Comparison of ENCODE assay signal across 18 cellular contexts in the genomic region with DNA sequence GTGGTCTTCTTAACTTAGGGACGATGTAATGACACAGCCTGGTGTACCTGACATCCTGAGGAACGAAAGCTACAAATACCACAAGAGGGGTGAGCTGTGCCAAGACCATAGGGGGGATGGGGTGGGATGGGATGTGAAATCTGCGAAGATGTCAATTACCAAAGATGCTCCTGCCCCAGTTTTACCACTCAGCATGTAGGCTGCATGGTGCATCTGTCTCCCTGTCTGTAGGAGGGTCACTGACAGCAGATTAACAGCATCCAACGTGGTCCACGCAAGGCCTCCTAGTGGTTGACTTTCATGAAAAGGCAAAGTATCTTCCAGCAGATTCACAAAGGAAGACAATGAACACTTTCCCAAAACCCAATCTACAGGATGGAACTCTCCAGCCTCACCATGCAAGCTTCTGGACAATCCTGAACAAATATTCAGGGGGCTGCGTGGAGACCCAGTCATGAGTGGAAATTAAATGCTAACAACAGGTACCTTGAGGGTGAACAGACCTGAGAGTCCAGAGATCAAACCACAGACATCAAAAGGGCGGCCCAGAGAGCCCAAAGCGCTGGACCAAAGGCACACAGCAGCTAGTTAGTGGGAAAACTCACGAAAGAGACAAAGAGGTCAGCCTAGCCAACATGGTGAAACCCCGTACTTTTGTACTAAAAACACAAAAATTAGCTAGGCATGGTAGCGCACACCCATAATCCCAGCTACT. TPM values are rescaled to one million over a fixed set of nuclear protein-coding genes. Genes with fewer than 3 reads are reported as not detected.
DNase-seq lines count a peak whose midpoint lies in the region; ATAC-seq and TF ChIP-seq lines count a peak whose summit lies in the region.
"Had no signal": no experiment of that assay in that cellular context is flagged by ENCODE, and none has a peak within 500 bp of the region (broad histone marks: within the 10 kb centered on the region; RNA-seq: fewer than 3 reads in every experiment).

No MANE protein-coding gene starts in this region.

- no peak overlapping the region for H2BK120ac ChIP-seq in mesendoderm (ENCODE audit: low read depth, low read length)

- H3K4me3 ChIP-seq in cardiac muscle cell (no peak overlapping the region), mesendoderm (ENCODE audit: low read length) (no peak overlapping the region), tibial artery (no peak overlapping the region)
- H3K4me3 ChIP-seq: GM23248, mucosa of descending colon had no signal

- H3K23ac ChIP-seq in mesendoderm (ENCODE audit: low read length): no peak overlapping the region

- H3K27ac ChIP-seq in cardiac muscle cell (peak overlapping the region; percentile 84), cingulate gyrus (ENCODE audit: low read depth, low read length) (peak overlapping the region; percentile 29), mesendoderm (ENCODE audit: low read depth, low read length) (no peak overlapping the region), tibial artery (peak overlapping the region; percentile 80 to 90)
- H3K27ac ChIP-seq: GM23248, parathyroid adenoma had no signal

- H3K4me2 ChIP-seq in mesendoderm (ENCODE audit: low read length): no peak overlapping the region

- no peak overlapping the region for H4K5ac ChIP-seq in mesendoderm (ENCODE audit: low read length)

- peaks cover 4% of the 10 kb centered on the region; the same call in 1 of the 2 replicates for H3K9me3 Mint-ChIP-seq in HFFc6
- H3K9me3 Mint-ChIP-seq: effector memory CD8-positive, alpha-beta T cell; T-cell had no signal

- no peak overlapping the region for H2BK5ac ChIP-seq in mesendoderm (ENCODE audit: low read length)

- H3K27ac Mint-ChIP-seq in HFFc6: no peak overlapping the region
- H3K27ac Mint-ChIP-seq: effector memory CD8-positive, alpha-beta T cell; T-cell had no signal

- peak overlapping the region; percentile 53 for H3K18ac ChIP-seq in mesendoderm (ENCODE audit: low read length)

- intact Hi-C loops in left cardiac atrium (cut with DNase I): loop anchor here in 1 of 2 donors (5.0 kb wide), 1 partner anchor 35 kb away; no protein-coding TSS in a partner anchor
- intact Hi-C loops in tibial artery (cut with DNase I; ENCODE audit: low total_unique reads): no loop called here

- peaks cover 5% of the 10 kb centered on the region; the same call in 1 of the 2 replicates for H3K27me3 Mint-ChIP-seq in HFFc6 (ENCODE audit: insufficient read depth)
- H3K27me3 Mint-ChIP-seq: effector memory CD8-positive, alpha-beta T cell; T-cell had no signal

- H3K36me3 ChIP-seq in cardiac muscle cell (peaks cover 3% of the 10 kb centered on the region), mesendoderm (ENCODE audit: control insufficient read depth, insufficient read depth, low read length) (peaks cover 5% of the 10 kb centered on the region), tibial artery (no peaks in the 10 kb centered on the region)

- no peak overlapping the region for H3K9ac ChIP-seq in mesendoderm (ENCODE audit: low read length)
- H3K9ac ChIP-seq: GM23248, parathyroid adenoma had no signal

- no peak overlapping the region for H4K8ac ChIP-seq in mesendoderm (ENCODE audit: low read depth, low read length)

- DNase-seq in cardiac muscle cell (ENCODE audit: low read depth in 1 of 2, low spot score in 1 of 2) (no peak), left cardiac atrium (no peak), mesendoderm (no peak), tibial artery (peak in 1 of 2 donors; percentile 46), HFFc6 (no peak), Ammon's horn (ENCODE audit: low spot score) (no peak)
- no peak for DNase-seq in activated CD4-positive, alpha-beta T cell treated with anti-CD3 and anti-CD28 coated beads for 4 hours
- DNase-seq: activated CD8-positive, alpha-beta memory T cell treated with anti-CD3 and anti-CD28 coated beads, Interleukin-2, amount 50 U/mL, for 4 hours; activated naive CD4-positive, alpha-beta T cell treated with Interleukin-2 at 50 U/mL for 16 hours; COR-L47; effector memory CD8-positive, alpha-beta T cell; GDM1; GM23248; mucosa of descending colon; substantia nigra; T-cell had no signal

- peaks cover 21% of the 10 kb centered on the region for H3K36me3 Mint-ChIP-seq in HFFc6 (ENCODE audit: low read depth)

- no peak overlapping the region for H3K56ac ChIP-seq in mesendoderm (ENCODE audit: low read length)

- H3K4me1 Mint-ChIP-seq in HFFc6 (ENCODE audit: low read depth): peaks cover 34% of the 10 kb centered on the region

- ATAC-seq in left cardiac atrium: no peak
- ATAC-seq: effector memory CD8-positive, alpha-beta T cell; T-cell had no signal

- WGBS in mesendoderm (ENCODE audit: extremely low coverage, insufficient coverage, low lambda C conversion rate): no CpG with 5 or more reads among the region's 11 CpGs

- H3K4me3 Mint-ChIP-seq in HFFc6: no peak overlapping the region
- H3K4me3 Mint-ChIP-seq: effector memory CD8-positive, alpha-beta T cell; T-cell had no signal

- H3K9me3 ChIP-seq in cardiac muscle cell (ENCODE audit: low read depth) (no peaks in the 10 kb centered on the region), tibial artery (no peaks in the 10 kb centered on the region)
- H3K9me3 ChIP-seq: mucosa of descending colon had no signal

- H3K4ac ChIP-seq in mesendoderm (ENCODE audit: low read depth, low read length): no peak overlapping the region

- no peak overlapping the region for H2BK15ac ChIP-seq in mesendoderm (replicated peaks; ENCODE audit: low read depth)

- H2AK5ac ChIP-seq in mesendoderm (ENCODE audit: low read length): no peak overlapping the region

- H3K4me1 ChIP-seq in cardiac muscle cell (ENCODE audit: low read depth): peaks cover 34% of the 10 kb centered on the region
- H3K4me1 ChIP-seq in mesendoderm (ENCODE audit: control insufficient read depth, low read depth, low read length): peaks cover 13% of the 10 kb centered on the region
- peaks cover 4 to 68% (median 46%) of the 10 kb centered on the region in 4 donors for H3K4me1 ChIP-seq in tibial artery

- H3K27me3 ChIP-seq in cardiac muscle cell: no peaks in the 10 kb centered on the region
- no peaks in the 10 kb centered on the region for H3K27me3 ChIP-seq in mesendoderm (ENCODE audit: insufficient read depth, low read length, poor library complexity)
- no peaks in the 10 kb centered on the region for H3K27me3 ChIP-seq in tibial artery

- H3K79me1 ChIP-seq in mesendoderm (ENCODE audit: low read length): peaks cover 14% of the 10 kb centered on the region

- H3K79me2 ChIP-seq in mesendoderm (ENCODE audit: control insufficient read depth, insufficient read depth, low read length): peaks cover 52% of the 10 kb centered on the region

- TF ChIP-seq CTCF in cardiac muscle cell (IDR thresholded peaks at IDR 0.05; ENCODE audit: low read depth, low read length): no peak
- no peak for TF ChIP-seq CTCF in tibial artery (IDR thresholded peaks at IDR 0.05)
- TF ChIP-seq CTCF in HFFc6 (IDR thresholded peaks at IDR 0.05): no peak

RNA-seq across cellular contexts. Expression of gene ZMYND8, which starts 44.4 kb away (rescaled TPM):
- total RNA-seq in cardiac muscle cell: 33.0 and 45.0 TPM in 2 replicates
- polyA plus RNA-seq in cardiac muscle cell: 27.5 and 27.6 TPM in 2 replicates
- 10 to 100 TPM; 22.6 to 27.5 TPM for total RNA-seq in left cardiac atrium
- 29.6 TPM for polyA plus RNA-seq in mesendoderm (2013, experiment 1 of 2)
- polyA plus RNA-seq in mesendoderm (2013, experiment 2 of 2): 30.9 TPM
- 10 to 100 TPM; 27.8 to 38.3 (median 34.8) TPM for total RNA-seq in HFFc6 (2021; fragmentation: NEBNext Ultra II Directional; extraction: Animal tissue kit (Norgen Biotek cat#: 25700))
